ENCODE assay signal across 13 cellular contexts in the genomic region with DNA sequence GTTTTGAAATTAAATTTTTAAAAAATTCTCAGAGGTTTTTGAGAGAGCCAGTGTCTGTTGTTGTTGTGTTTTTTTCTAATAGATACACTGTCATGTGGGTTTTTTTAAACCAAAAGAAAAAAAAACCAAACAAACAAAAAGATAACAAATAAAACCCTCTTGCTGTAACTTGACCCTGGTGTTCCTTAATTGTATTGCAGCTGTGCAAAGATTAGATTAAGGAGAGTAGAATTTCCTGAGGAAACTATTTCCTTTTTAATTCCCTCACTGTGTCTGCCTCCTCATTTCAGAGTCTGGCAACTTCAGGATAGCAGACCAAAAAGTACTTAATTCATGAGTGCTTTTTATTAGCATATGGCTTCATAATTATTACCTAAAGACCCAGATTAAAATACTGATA.
DNase-seq lines count a peak whose midpoint lies in the region; ATAC-seq, FAIRE-seq and TF ChIP-seq lines count a peak whose summit lies in the region.
"Had no signal": no experiment of that assay in that cellular context is flagged by ENCODE, and none has a peak within 500 bp of the region (broad histone marks: within the 10 kb centered on the region; RNA-seq: fewer than 3 reads in every experiment).

No MANE protein-coding gene starts in this region.

- POLR2A ChIA-PET in SK-N-SH (lab: Yijun Ruan, JAX), result no interaction called here
- POLR2A ChIA-PET in OCI-LY7 (lab: Charles Lee), result no interaction called here
- POLR2A ChIA-PET in endothelial cell of umbilical vein (lab: Charles Lee), result no interaction called here

- BruUV-seq in OCI-LY7 (replicated peaks; lab: Mats Ljungman, UMichigan), result no TSS peak
- no TSS peak for BruUV-seq in endothelial cell of umbilical vein (replicated peaks; lab: Mats Ljungman, UMichigan)

- H3K9me3 ChIP-seq in SK-N-SH, result no peaks in the 10 kb centered on the region
- H3K9me3 ChIP-seq in OCI-LY7 (ENCODE audit: low read length), result no peaks in the 10 kb centered on the region
- H3K9me3 ChIP-seq in endothelial cell of umbilical vein (replicated peaks; ENCODE audit: control insufficient read depth, insufficient read depth, low read length), result no peaks in the 10 kb centered on the region
- H3K9me3 ChIP-seq in smooth muscle cell (replicated peaks; ENCODE audit: low read depth), result no peaks in the 10 kb centered on the region

- peak in 1 of 2 experiments; percentile 18; a peak in 1 of 4 replicates for TF ChIP-seq EP300 in SK-N-SH (IDR thresholded peaks at IDR 0.05; ENCODE audit: borderline replicate concordance in 1 of 2, low read depth in 1 of 2, low read length in 1 of 2)

- no peak for FAIRE-seq in endothelial cell of umbilical vein (lab: Jason Lieb, UNC)

- CTCF ChIA-PET in SK-N-SH (lab: Yijun Ruan, JAX) (interaction anchor here (0.9 to 1.6 kb wide), 6 partner anchors 9 to 136 kb away, joined by 3 to 5 read pairs (median 3); no protein-coding TSS in a partner anchor), OCI-LY7 (lab: Charles Lee; ENCODE audit: unreplicated experiment) (no interaction called here), endothelial cell of umbilical vein (lab: Charles Lee) (interaction anchor here (0.7 to 1.5 kb wide), 5 partner anchors 13 to 763 kb away, joined by 3 to 5 read pairs (median 3); no protein-coding TSS in a partner anchor)

- no peak for ATAC-seq in SK-N-SH treated with all-trans-retinoic acid at 6 μM for 48 hours
- ATAC-seq: naive thymus-derived CD4-positive, alpha-beta T cell had no signal

- H3K36me3 ChIP-seq in SK-N-SH (replicated peaks in 1 of 2; ENCODE audit: control insufficient read depth in 1 of 2, insufficient read depth in 2 of 2, low read length in 1 of 2) (no peaks in the 10 kb centered on the region), OCI-LY7 (ENCODE audit: insufficient read depth, low read length) (no peaks in the 10 kb centered on the region), endothelial cell of umbilical vein (ENCODE audit: control insufficient read depth in 2 of 2, extremely low read depth in 1 of 2, insufficient read depth in 2 of 2, low read length in 2 of 2) (no peaks in the 10 kb centered on the region), smooth muscle cell (ENCODE audit: low read depth) (no peaks in the 10 kb centered on the region)

- H3K27ac ChIP-seq in SK-N-SH (ENCODE audit: low read depth in 2 of 2, low read length in 1 of 2) (peak overlapping the region in 1 of 2 experiments; percentile 47; a peak in 1 of 4 replicates), OCI-LY7 (ENCODE audit: low read depth, low read length, poor library complexity, severe bottlenecking) (no peak overlapping the region), endothelial cell of umbilical vein (ENCODE audit: insufficient read depth, low read depth, low read length) (no peak overlapping the region), smooth muscle cell (ENCODE audit: low read depth) (no peak overlapping the region)

- dilution Hi-C loops in endothelial cell of umbilical vein (cut with MboI; ENCODE audit: extremely low pct_ligation_motif_present, low sequenced_read_pairs), result no loop called here

- no peaks in the 10 kb centered on the region for H3K79me2 ChIP-seq in SK-N-SH (ENCODE audit: insufficient read depth)
- H3K79me2 ChIP-seq in OCI-LY7 (ENCODE audit: insufficient read depth, low read depth, low read length), result no peaks in the 10 kb centered on the region
- H3K79me2 ChIP-seq in endothelial cell of umbilical vein (ENCODE audit: control insufficient read depth, insufficient read depth, low read length), result no peaks in the 10 kb centered on the region
- no peaks in the 10 kb centered on the region for H3K79me2 ChIP-seq in smooth muscle cell (ENCODE audit: low read depth)

- H3K4me1 ChIP-seq in SK-N-SH (ENCODE audit: control insufficient read depth in 1 of 2, insufficient read depth in 2 of 2, low read depth in 1 of 2, low read length in 1 of 2) (no peaks in the 10 kb centered on the region; a peak in 2 of 4 replicates), OCI-LY7 (ENCODE audit: insufficient read depth, low read length, poor library complexity, severe bottlenecking) (no peaks in the 10 kb centered on the region), endothelial cell of umbilical vein (ENCODE audit: control insufficient read depth, extremely low read depth, insufficient read depth, low read length) (no peaks in the 10 kb centered on the region), smooth muscle cell (ENCODE audit: low read depth) (no peaks in the 10 kb centered on the region)

- intact Hi-C loops in OCI-LY7 (cut with micrococcal nuclease; ENCODE audit: unreplicated experiment), result no loop called here
- intact Hi-C loops in endothelial cell of umbilical vein (cut with micrococcal nuclease), result no loop called here

- H3K9me2 ChIP-seq in SK-N-SH (no peaks in the 10 kb centered on the region), OCI-LY7 (ENCODE audit: insufficient read depth, low read length) (no peaks in the 10 kb centered on the region)

- no peak overlapping the region for H3K4me3 ChIP-seq in SK-N-SH (ENCODE audit: low read depth in 2 of 2, low read length in 1 of 2)
- H3K4me3 ChIP-seq in OCI-LY7 (ENCODE audit: low read depth, low read length, poor library complexity, severe bottlenecking), result no peak overlapping the region
- no peak overlapping the region for H3K4me3 ChIP-seq in endothelial cell of umbilical vein (replicated peaks in 1 of 3; ENCODE audit: insufficient read depth in 1 of 3, low read depth in 1 of 3, low read length in 3 of 3)
- no peak overlapping the region for H3K4me3 ChIP-seq in smooth muscle cell

- H3K9ac ChIP-seq in SK-N-SH (no peak overlapping the region), endothelial cell of umbilical vein (replicated peaks; ENCODE audit: extremely low read depth, insufficient read depth, low read length) (no peak overlapping the region), smooth muscle cell (ENCODE audit: low read depth) (no peak overlapping the region)

- peak; percentile 9 for DNase-seq in SK-N-SH
- DNase-seq in OCI-LY7 (ENCODE audit: low spot score), result no peak
- peak; percentile 68 for DNase-seq in endothelial cell of umbilical vein (ENCODE audit: low read depth, low spot score)
- no peak for DNase-seq in smooth muscle cell (lab: John Stamatoyannopoulos, UW; ENCODE audit: unreplicated experiment)
- no peak for DNase-seq in RPMI8226
- no peak for DNase-seq in activated CD4-positive, alpha-beta T cell treated with anti-CD3 and anti-CD28 coated beads for 4 hours
- DNase-seq in COR-L47 (lab: John Stamatoyannopoulos, UW), result no peak
- DNase-seq: activated T-cell treated with anti-CD3 and anti-CD28 coated beads for 4 hours; erythroblast; GF-D8; MV-4-11; naive thymus-derived CD4-positive, alpha-beta T cell had no signal

- H3K4me2 ChIP-seq in SK-N-SH, result no peak overlapping the region
- H3K4me2 ChIP-seq in OCI-LY7 (ENCODE audit: low read length), result no peak overlapping the region
- H3K4me2 ChIP-seq in endothelial cell of umbilical vein (ENCODE audit: insufficient read depth, low read length), result no peak overlapping the region
- H3K4me2 ChIP-seq in smooth muscle cell, result no peak overlapping the region

- H3K9me1 ChIP-seq in endothelial cell of umbilical vein (replicated peaks; ENCODE audit: control insufficient read depth, extremely low read depth, insufficient read depth, low read length), result no peaks in the 10 kb centered on the region

- H3K27me3 ChIP-seq in SK-N-SH (ENCODE audit: insufficient read depth) (no peaks in the 10 kb centered on the region), endothelial cell of umbilical vein (ENCODE audit: control insufficient read depth in 2 of 2, insufficient read depth in 2 of 2, low read length in 2 of 2) (no peaks in the 10 kb centered on the region), smooth muscle cell (ENCODE audit: low read depth) (no peaks in the 10 kb centered on the region)

- TF ChIP-seq CTCF in SK-N-SH (IDR thresholded peaks at IDR 0.05) (peak; percentile 30; the same call in 1 of the 2 replicates), OCI-LY7 (conservative IDR thresholded peaks at IDR 0.05; ENCODE audit: low read length) (peak; percentile 43; the same call in 1 of the 2 replicates), endothelial cell of umbilical vein (IDR thresholded peaks at IDR 0.05; ENCODE audit: extremely low read depth in 1 of 2, insufficient read depth in 1 of 2, low read depth in 1 of 2, low read length in 2 of 2) (peak in 1 of 2 donors; percentile 12), smooth muscle cell (IDR thresholded peaks at IDR 0.05; ENCODE audit: borderline replicate concordance, insufficient read depth, poor library complexity, severe bottlenecking) (peak; percentile 30)

- no peaks in the 10 kb centered on the region for H4K20me1 ChIP-seq in SK-N-SH (ENCODE audit: insufficient read depth)
- no peaks in the 10 kb centered on the region for H4K20me1 ChIP-seq in OCI-LY7 (ENCODE audit: insufficient read depth, low read length)
- no peaks in the 10 kb centered on the region for H4K20me1 ChIP-seq in endothelial cell of umbilical vein (replicated peaks; ENCODE audit: control insufficient read depth, extremely low read depth, insufficient read depth, low read length)
- no peaks in the 10 kb centered on the region for H4K20me1 ChIP-seq in smooth muscle cell (ENCODE audit: low read depth)

- TF ChIP-seq RAD21 in SK-N-SH (IDR thresholded peaks at IDR 0.05; ENCODE audit: low read length), result no peak; the same call in 1 of the 2 replicates

- TF ChIP-seq POLR2A in endothelial cell of umbilical vein (IDR thresholded peaks at IDR 0.05; ENCODE audit: low read depth, low read length), result no peak

- H2AFZ ChIP-seq in SK-N-SH (ENCODE audit: low read depth), result no peak overlapping the region
- no peak overlapping the region for H2AFZ ChIP-seq in OCI-LY7 (ENCODE audit: low read length)
- no peak overlapping the region for H2AFZ ChIP-seq in endothelial cell of umbilical vein (ENCODE audit: low read depth, low read length)
- H2AFZ ChIP-seq in smooth muscle cell (ENCODE audit: low read depth), result no peak overlapping the region

- H3F3A ChIP-seq in SK-N-SH (replicated peaks; ENCODE audit: insufficient read depth) (no peaks in the 10 kb centered on the region), smooth muscle cell (ENCODE audit: low read depth) (no peaks in the 10 kb centered on the region)

TF ChIP-seq in SK-N-SH, 30 proteins besides CTCF, POLR2A, EP300 and RAD21 (continues in another document):
- no peak for TF ChIP-seq TCF12 (IDR thresholded peaks at IDR 0.05)

TF ChIP-seq in endothelial cell of umbilical vein, 7 proteins besides CTCF, POLR2A, EP300 and RAD21 (continues in another document):
- no peak for TF ChIP-seq FOS (IDR thresholded peaks at IDR 0.05; ENCODE audit: borderline replicate concordance, insufficient read depth, low read length)
- TF ChIP-seq GATA2 (IDR thresholded peaks at IDR 0.05; ENCODE audit: insufficient read depth, insufficient read length, low read depth, low read length), result no peak
- no peak for TF ChIP-seq POLR2AphosphoS5 (IDR thresholded peaks at IDR 0.05; ENCODE audit: insufficient read depth, low read depth, low read length)
- no peak for TF ChIP-seq EZH2 (IDR thresholded peaks at IDR 0.05; ENCODE audit: borderline replicate concordance, low read depth, low read length, severe bottlenecking)
- TF ChIP-seq, protein P1, sequence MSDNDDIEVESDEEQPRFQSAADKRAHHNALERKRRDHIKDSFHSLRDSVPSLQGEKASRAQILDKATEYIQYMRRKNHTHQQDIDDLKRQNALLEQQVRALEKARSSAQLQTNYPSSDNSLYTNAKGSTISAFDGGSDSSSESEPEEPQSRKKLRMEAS (IDR thresholded peaks at IDR 0.05; ENCODE audit: insufficient read depth, insufficient read length), result no peak
- no peak for TF ChIP-seq MYC (IDR thresholded peaks at IDR 0.05; ENCODE audit: low read depth, low read length)

Comparison
In these comparisons a context has a peak if more than half of its experiments do, and no peak if none do; other contexts are left out.
1. DNase-seq: peak in SK-N-SH (single experiment) and endothelial cell of umbilical vein (single experiment); none in OCI-LY7 (single experiment), smooth muscle cell (single experiment), RPMI8226 (single experiment), activated CD4-positive, alpha-beta T cell treated with anti-CD3 and anti-CD28 coated beads for 4 hours (0 of 2) and COR-L47 (single experiment).